ENCODE assay signal across 11 cellular contexts in the genomic region with DNA sequence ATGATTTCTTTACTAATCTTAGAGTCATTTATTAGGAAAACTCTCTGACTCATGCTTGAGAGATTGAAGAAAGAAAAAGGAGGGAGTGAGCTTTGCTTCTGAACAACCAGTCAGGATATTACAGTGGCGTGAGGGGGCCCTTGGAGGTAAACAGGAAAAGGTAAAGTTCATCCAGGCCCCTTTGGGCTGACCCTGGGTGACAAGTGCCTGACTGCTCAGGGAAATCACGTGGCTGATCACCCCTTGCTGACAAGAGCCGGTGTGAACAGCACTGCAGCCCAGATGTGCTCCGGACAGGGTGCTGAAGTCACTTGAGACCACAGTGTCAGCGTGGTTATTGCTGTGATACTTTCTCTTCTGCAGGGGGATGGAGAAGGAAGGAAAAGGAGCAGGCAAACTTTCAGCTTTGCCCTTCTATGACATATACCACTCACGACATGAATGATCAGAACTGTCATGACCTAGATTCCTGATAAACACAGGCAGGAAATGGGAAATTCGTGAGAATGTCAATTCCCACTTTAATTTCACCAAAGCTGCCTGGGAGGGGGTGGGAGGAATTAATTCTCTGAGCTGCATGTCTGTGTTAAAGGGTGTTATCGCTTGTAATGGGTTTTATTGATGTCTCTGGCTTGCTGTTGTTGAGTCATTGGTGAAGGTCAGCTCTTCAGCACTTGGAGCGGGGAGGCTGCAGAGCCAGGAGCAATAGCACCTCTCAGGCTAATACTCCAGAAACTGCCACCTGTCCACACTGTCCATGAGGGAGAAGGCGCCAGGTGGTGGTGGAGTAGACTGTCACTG.
A peak's percentile ranks its signal among the peaks of the same experiment; 100 is the strongest.
DNase-seq lines count a peak whose midpoint lies in the region; ATAC-seq and TF ChIP-seq lines count a peak whose summit lies in the region.
"Had no signal": no experiment of that assay in that cellular context is flagged by ENCODE, and none has a peak within 500 bp of the region (broad histone marks: within the 10 kb centered on the region; RNA-seq: fewer than 3 reads in every experiment).

No MANE protein-coding gene starts in this region.

- DNase-seq in CD4-positive, CD25-positive, alpha-beta regulatory T cell, result no peak
- DNase-seq in NCI-H1417 treated with DMSO at 0.1 percent for 48 hours (lab: John Stamatoyannopoulos, UW) (peak; percentile 53), amniotic epithelial cell (ENCODE audit: low read depth) (peak; percentile 24), putamen (ENCODE audit: low spot score) (peak; percentile 71), COLO829 (ENCODE audit: low spot score) (no peak), RWPE1 (ENCODE audit: low spot score) (no peak), NCI-H2196 treated with DMSO at 0.1 percent for 48 hours (lab: John Stamatoyannopoulos, UW; ENCODE audit: unreplicated experiment) (no peak)
- DNase-seq: activated CD4-positive, CD25-positive, alpha-beta regulatory T cell; PC-3 had no signal

- H3K27me3 ChIP-seq in CD4-positive, CD25-positive, alpha-beta regulatory T cell (ENCODE audit: control insufficient read depth, insufficient read depth, low read length), result no peaks in the 10 kb centered on the region
- H3K27me3 ChIP-seq: body of pancreas had no signal

- H3K9me3 ChIP-seq in CD4-positive, CD25-positive, alpha-beta regulatory T cell (ENCODE audit: control insufficient read depth in 2 of 2, low read length in 2 of 2), result no peaks in the 10 kb centered on the region
- H3K9me3 ChIP-seq: body of pancreas had no signal

- H3K9me3 Mint-ChIP-seq in CD4-positive, CD25-positive, alpha-beta regulatory T cell, result no peaks in the 10 kb centered on the region

- ATAC-seq in CD4-positive, CD25-positive, alpha-beta regulatory T cell (ENCODE audit: low read depth in 2 of 2), result no peak
- ATAC-seq in GM21619 (IDR thresholded peaks at IDR 0.05; ENCODE audit: unreplicated experiment), result no peak
- ATAC-seq: body of pancreas, PC-3 had no signal

- peaks cover 93% of the 10 kb centered on the region for H3K36me3 Mint-ChIP-seq in CD4-positive, CD25-positive, alpha-beta regulatory T cell

- no peak overlapping the region for H3K4me3 ChIP-seq in CD4-positive, CD25-positive, alpha-beta regulatory T cell (ENCODE audit: low read depth, low read length)
- H3K4me3 ChIP-seq: body of pancreas had no signal

- CTCF ChIA-PET in RWPE1 (lab: Yijun Ruan, JAX), result interaction anchor here (0.6 kb wide), 1 partner anchor 1611 kb away, joined by 3 read pairs; no protein-coding TSS in a partner anchor

- no peak overlapping the region for H3K27ac ChIP-seq in CD4-positive, CD25-positive, alpha-beta regulatory T cell (ENCODE audit: insufficient read depth, low read length, poor library complexity, severe bottlenecking)
- H3K27ac ChIP-seq in RWPE1, result no peak overlapping the region
- H3K27ac ChIP-seq: body of pancreas had no signal

- no peak overlapping the region for H3K4me3 Mint-ChIP-seq in CD4-positive, CD25-positive, alpha-beta regulatory T cell

- H3K36me3 ChIP-seq in CD4-positive, CD25-positive, alpha-beta regulatory T cell (ENCODE audit: control insufficient read depth, insufficient read depth, low read length), result peaks cover 73% of the 10 kb centered on the region

- POLR2A ChIA-PET in RWPE1 (lab: Yijun Ruan, JAX; ENCODE audit: low non-redundant PET), result no interaction called here

- H3K4me1 Mint-ChIP-seq in CD4-positive, CD25-positive, alpha-beta regulatory T cell, result peaks cover 0 to 17% (median 9%) of the 10 kb centered on the region in 4 donors

- no peaks in the 10 kb centered on the region for H3K27me3 Mint-ChIP-seq in CD4-positive, CD25-positive, alpha-beta regulatory T cell

- no peak for TF ChIP-seq CTCF in RWPE1 (conservative IDR thresholded peaks at IDR 0.05; ENCODE audit: low read depth)

- H3K27ac Mint-ChIP-seq in CD4-positive, CD25-positive, alpha-beta regulatory T cell, result peak overlapping the region in 2 of 3 donors; percentile 18 to 62

- H3K4me1 ChIP-seq in CD4-positive, CD25-positive, alpha-beta regulatory T cell (ENCODE audit: control insufficient read depth, insufficient read depth, low read length, poor library complexity, severe bottlenecking), result no peaks in the 10 kb centered on the region
- H3K4me1 ChIP-seq: body of pancreas had no signal

Comparison
In these comparisons a context has a peak if more than half of its experiments do, and no peak if none do; other contexts are left out.
1. DNase-seq: peak in NCI-H1417 treated with DMSO at 0.1 percent for 48 hours (single experiment), amniotic epithelial cell (single experiment) and putamen (single experiment); none in CD4-positive, CD25-positive, alpha-beta regulatory T cell (0 of 3), COLO829 (single experiment), RWPE1 (single experiment) and NCI-H2196 treated with DMSO at 0.1 percent for 48 hours (single experiment).